In the genomic region with DNA sequence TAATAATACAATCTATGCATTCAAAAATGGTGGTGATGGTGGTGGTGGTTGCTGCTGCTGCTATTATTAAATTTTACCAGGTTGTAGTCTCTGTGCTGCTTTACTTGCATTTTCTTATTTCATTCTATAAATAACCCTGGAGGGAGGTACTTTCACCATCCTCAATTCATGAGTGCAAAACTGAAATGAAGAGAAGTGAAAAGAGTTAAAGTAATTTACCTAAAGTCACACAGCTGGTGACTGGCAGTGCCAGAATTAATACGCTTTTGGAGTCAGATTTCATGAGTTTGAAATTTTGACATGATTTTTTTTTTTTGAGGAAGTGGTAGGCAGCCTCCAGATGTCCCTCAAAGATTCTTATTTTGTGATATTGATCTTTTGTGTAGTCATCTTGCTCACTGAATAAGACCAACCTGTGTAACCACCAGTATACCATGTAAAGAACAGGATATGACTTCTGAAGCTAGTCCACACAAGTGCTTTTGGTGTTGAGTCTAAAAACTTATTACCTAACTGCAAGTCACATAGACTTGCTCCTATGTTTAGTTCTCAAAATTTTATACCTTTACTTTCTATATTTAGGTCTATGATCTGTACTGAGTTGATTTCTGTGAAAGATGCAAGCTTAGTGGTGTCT, we compare ENCODE assay signal across 14 cellular contexts.
DNase-seq lines count a peak whose midpoint lies in the region; ATAC-seq and TF ChIP-seq lines count a peak whose summit lies in the region.
"Had no signal": no experiment of that assay in that cellular context is flagged by ENCODE, and none has a peak within 500 bp of the region (broad histone marks: within the 10 kb centered on the region; RNA-seq: fewer than 3 reads in every experiment).

No MANE protein-coding gene starts in this region.

- no peaks in the 10 kb centered on the region for H3K4me1 Mint-ChIP-seq in memory B cell
- H3K4me1 Mint-ChIP-seq: activated naive CD8-positive, alpha-beta T cell treated with anti-CD3 and anti-CD28 coated beads, Interleukin-2, amount 10 ng/mL, durations not matched to agents 7 days and 5 days had no signal

- H3K4me3 ChIP-seq in left lung, result no peak overlapping the region
- H3K4me3 ChIP-seq: coronary artery, testis had no signal

- no peak for TF ChIP-seq CTCF in left lung (IDR thresholded peaks at IDR 0.05)

- no peak for DNase-seq in memory B cell (ENCODE audit: low spot score in 2 of 2)
- no peak for DNase-seq in left lung
- no peak for DNase-seq in GM03348 (ENCODE audit: low spot score)
- no peak for DNase-seq in midbrain (lab: John Stamatoyannopoulos, UW)
- DNase-seq: activated CD8-positive, alpha-beta memory T cell treated with anti-CD3 and anti-CD28 coated beads, Interleukin-2, amount 50 U/mL, for 48 hours; activated naive CD8-positive, alpha-beta T cell treated with anti-CD3 and anti-CD28 coated beads, Interleukin-2, amount 10 ng/mL, durations not matched to agents 7 days and 5 days; kidney; NCI-H2227 treated with DMSO at 0.1 percent for 48 hours; testis had no signal

- no peak overlapping the region for H3K27ac Mint-ChIP-seq in memory B cell
- H3K27ac Mint-ChIP-seq: activated naive CD8-positive, alpha-beta T cell treated with anti-CD3 and anti-CD28 coated beads, Interleukin-2, amount 10 ng/mL, durations not matched to agents 7 days and 5 days; natural killer cell treated with Interleukin-12 subunit alpha and Interleukin-12 subunit beta and Interleukin-15 and Interleukin-18, amount 100 ng/mL, for 72 hours had no signal

- no peaks in the 10 kb centered on the region for H3K36me3 ChIP-seq in left lung

- intact Hi-C loops in left lung (cut with DNase I), result no loop called here

- H3K36me3 Mint-ChIP-seq in memory B cell, result no peaks in the 10 kb centered on the region
- H3K36me3 Mint-ChIP-seq: activated naive CD8-positive, alpha-beta T cell treated with anti-CD3 and anti-CD28 coated beads, Interleukin-2, amount 10 ng/mL, durations not matched to agents 7 days and 5 days; natural killer cell treated with Interleukin-12 subunit alpha and Interleukin-12 subunit beta and Interleukin-15 and Interleukin-18, amount 100 ng/mL, for 72 hours had no signal

- H3K27ac ChIP-seq in left lung, result no peak overlapping the region
- H3K27ac ChIP-seq: coronary artery, testis had no signal

- no peaks in the 10 kb centered on the region for H3K27me3 Mint-ChIP-seq in memory B cell
- H3K27me3 Mint-ChIP-seq: activated naive CD8-positive, alpha-beta T cell treated with anti-CD3 and anti-CD28 coated beads, Interleukin-2, amount 10 ng/mL, durations not matched to agents 7 days and 5 days; natural killer cell treated with Interleukin-12 subunit alpha and Interleukin-12 subunit beta and Interleukin-15 and Interleukin-18, amount 100 ng/mL, for 72 hours had no signal

- peaks cover 0 to 5% of the 10 kb centered on the region in 2 donors for H3K9me3 ChIP-seq in left lung
- H3K9me3 ChIP-seq: testis had no signal

- H3K4me3 Mint-ChIP-seq in memory B cell, result no peak overlapping the region
- H3K4me3 Mint-ChIP-seq: activated naive CD8-positive, alpha-beta T cell treated with anti-CD3 and anti-CD28 coated beads, Interleukin-2, amount 10 ng/mL, durations not matched to agents 7 days and 5 days; natural killer cell treated with Interleukin-12 subunit alpha and Interleukin-12 subunit beta and Interleukin-15 and Interleukin-18, amount 100 ng/mL, for 72 hours had no signal

- H3K4me1 ChIP-seq in left lung, result no peaks in the 10 kb centered on the region
- H3K4me1 ChIP-seq: testis had no signal

- ATAC-seq in GM19324 (IDR thresholded peaks at IDR 0.05; ENCODE audit: low FRiP score, unreplicated experiment) (peak; percentile 89), HG02610 (IDR thresholded peaks at IDR 0.05; ENCODE audit: unreplicated experiment) (peak; percentile 88), HG03342 (IDR thresholded peaks at IDR 0.05; ENCODE audit: unreplicated experiment) (peak; percentile 87), memory B cell (ENCODE audit: low read depth) (peak; percentile 35), left lung (no peak)
- ATAC-seq: natural killer cell treated with Interleukin-12 subunit alpha and Interleukin-12 subunit beta and Interleukin-15 and Interleukin-18, amount 100 ng/mL, for 72 hours had no signal

- H3K27me3 ChIP-seq in left lung, result no peaks in the 10 kb centered on the region
- H3K27me3 ChIP-seq: testis had no signal

- no peaks in the 10 kb centered on the region for H3K9me3 Mint-ChIP-seq in memory B cell
- H3K9me3 Mint-ChIP-seq: activated naive CD8-positive, alpha-beta T cell treated with anti-CD3 and anti-CD28 coated beads, Interleukin-2, amount 10 ng/mL, durations not matched to agents 7 days and 5 days had no signal
